In the genomic region with DNA sequence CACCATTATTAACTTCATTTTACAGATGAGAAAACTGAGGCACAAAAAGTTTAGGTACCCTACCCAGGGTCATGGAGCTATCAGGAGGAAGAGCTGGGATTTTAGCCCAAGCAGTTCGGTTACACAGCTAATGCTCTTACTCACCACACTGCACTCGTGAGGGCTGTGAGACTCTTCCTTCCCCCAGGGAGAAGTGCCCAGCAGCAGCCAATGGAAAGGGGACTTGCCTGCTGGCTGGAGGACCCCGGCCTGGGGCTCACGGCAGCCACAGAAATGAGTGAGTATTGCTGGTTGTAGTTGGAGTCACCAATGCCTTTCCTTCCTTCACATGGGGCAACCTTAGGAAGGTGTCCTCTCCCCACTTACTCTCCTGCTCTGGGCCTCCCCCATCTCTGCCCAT, we compare ENCODE assay signal across 1 cellular context.
TF ChIP-seq lines count a peak whose summit lies in the region.

No MANE protein-coding gene starts in this region.

TF ChIP-seq in IMR-90, 13 proteins besides CTCF, POLR2A, EP300 and RAD21 (continued from another document):
- no peak for TF ChIP-seq ELK1 (IDR thresholded peaks at IDR 0.05; ENCODE audit: borderline replicate concordance, low read depth, low read length)
- no peak for TF ChIP-seq RCOR1 (IDR thresholded peaks at IDR 0.05; ENCODE audit: insufficient replicate concordance, low read length)
- TF ChIP-seq NFE2L2 (IDR thresholded peaks at IDR 0.05; ENCODE audit: low read depth, low read length): no peak
- no peak for TF ChIP-seq MXI1 (IDR thresholded peaks at IDR 0.05; ENCODE audit: borderline replicate concordance, low read depth, low read length)
- no peak for TF ChIP-seq MAZ (IDR thresholded peaks at IDR 0.05; ENCODE audit: borderline replicate concordance, low read depth, low read length)
- TF ChIP-seq CHD1 (IDR thresholded peaks at IDR 0.05; ENCODE audit: low read depth, low read length): no peak
- no peak for TF ChIP-seq BHLHE40 (IDR thresholded peaks at IDR 0.05; ENCODE audit: low read depth, low read length)
- TF ChIP-seq SMC3 (IDR thresholded peaks at IDR 0.05; ENCODE audit: low read depth, low read length): no peak
- TF ChIP-seq USF2 (IDR thresholded peaks at IDR 0.05; ENCODE audit: low read depth, low read length): no peak
- no peak for TF ChIP-seq RFX5 (IDR thresholded peaks at IDR 0.05; ENCODE audit: low read depth, low read length)
- TF ChIP-seq CEBPB (IDR thresholded peaks at IDR 0.05; ENCODE audit: low read depth, low read length): no peak
- no peak for TF ChIP-seq FOS (IDR thresholded peaks at IDR 0.05; ENCODE audit: low read depth, low read length)
